Comparison of ENCODE assay signal across 8 cellular contexts in genomic region chr15:90219421-90220141, GRCh38. TPM values are rescaled to one million over a fixed set of nuclear protein-coding genes. Genes with fewer than 3 reads are reported as not detected.
DNase-seq lines count a peak whose midpoint lies in the region; ATAC-seq, FAIRE-seq and TF ChIP-seq lines count a peak whose summit lies in the region.

No MANE protein-coding gene starts in this region.

- peak; percentile 98 for ATAC-seq in CD8-positive, alpha-beta T cell
- no peak for ATAC-seq in GM21360 (IDR thresholded peaks at IDR 0.05; ENCODE audit: unreplicated experiment)

- no peaks in the 10 kb centered on the region for H3K9me3 Mint-ChIP-seq in CD8-positive, alpha-beta T cell

- intact Hi-C loops in CD8-positive, alpha-beta T cell (cut with DNase I, micrococcal nuclease) = loop anchor here (1.0 to 10.0 kb wide), 6 partner anchors 12 to 475 kb away; partner anchors contain the start of gene SEMA4B (in 1 of the 2)
- intact Hi-C loops in transverse colon (cut with DNase I; ENCODE audit: low total_unique reads) = loop anchor here (10.0 kb wide), 1 partner anchor 465 kb away; the partner anchor contains the start of gene MESP1

- no peak overlapping the region for H3K27ac Mint-ChIP-seq in CD8-positive, alpha-beta T cell

- no peak overlapping the region for H3K4me3 Mint-ChIP-seq in CD8-positive, alpha-beta T cell

- TF ChIP-seq POLR2A in transverse colon (IDR thresholded peaks at IDR 0.05) = no peak

- peaks cover 10% of the 10 kb centered on the region for H3K36me3 ChIP-seq in CD8-positive, alpha-beta T cell (ENCODE audit: insufficient read depth, low read length)
- H3K36me3 ChIP-seq in muscle layer of colon (ENCODE audit: insufficient read depth, low read length) (peaks cover 24% of the 10 kb centered on the region), transverse colon (peaks cover 0 to 23% (median 11%) of the 10 kb centered on the region in 4 donors), small intestine (ENCODE audit: control insufficient read depth in 2 of 2, insufficient read depth in 2 of 2, low read length in 2 of 2) (peaks cover 10 to 16% of the 10 kb centered on the region in 2 donors)

- no peak for TF ChIP-seq EP300 in transverse colon (IDR thresholded peaks at IDR 0.05; ENCODE audit: low read depth)

- no peak for FAIRE-seq in small intestine (lab: Jason Lieb, UNC)

- no peaks in the 10 kb centered on the region for H3K9me3 ChIP-seq in CD8-positive, alpha-beta T cell (ENCODE audit: low read length)
- H3K9me3 ChIP-seq in muscle layer of colon (ENCODE audit: low read length) (no peaks in the 10 kb centered on the region), transverse colon (no peaks in the 10 kb centered on the region), small intestine (ENCODE audit: control insufficient read depth, low read depth) (no peaks in the 10 kb centered on the region)

- DNase-seq in CD8-positive, alpha-beta T cell = peak; percentile 38 to 75 (median 60)
- DNase-seq in HuH-7 (ENCODE audit: low spot score) = peak; percentile 87
- peak; percentile 57 for DNase-seq in activated CD4-positive, CD25-positive, alpha-beta regulatory T cell treated with anti-CD3 and anti-CD28 coated beads, Interleukin-2, amount 50 U/mL, for 72 hours
- peak; percentile 62 for DNase-seq in dermis blood vessel endothelial cell
- peak; percentile 57 for DNase-seq in transverse colon
- no peak for DNase-seq in small intestine

- in situ Hi-C loops in transverse colon (cut with MboI; ENCODE audit: low pct_ligation_motif_present in 1 of 4, low pct_unique_long_range_greater_than_20kb in 1 of 4, low sequenced_read_pairs in 3 of 4) = loop anchor here in 2 of 4 donors (5.0 to 10.0 kb wide), 2 partner anchors 55 to 67 kb away; no protein-coding TSS in a partner anchor

- no peak overlapping the region for H3K27ac ChIP-seq in CD8-positive, alpha-beta T cell (ENCODE audit: low read depth, low read length)
- H3K27ac ChIP-seq in muscle layer of colon (ENCODE audit: low read depth, low read length) (peak overlapping the region; percentile 61), transverse colon (peak overlapping the region in 2 of 4 donors; percentile 36 to 53), small intestine (ENCODE audit: low read depth in 1 of 2, low read length in 1 of 2) (no peak overlapping the region)

- peak; percentile 68 for TF ChIP-seq CTCF in CD8-positive, alpha-beta T cell (IDR thresholded peaks at IDR 0.05)
- TF ChIP-seq CTCF in transverse colon (IDR thresholded peaks at IDR 0.05) = peak; percentile 61 to 70 (median 66)

- H3K4me3 ChIP-seq in CD8-positive, alpha-beta T cell (ENCODE audit: low read depth, low read length) = no peak overlapping the region
- H3K4me3 ChIP-seq in muscle layer of colon (ENCODE audit: low read depth in 1 of 2, low read length in 2 of 2) = no peak overlapping the region
- H3K4me3 ChIP-seq in transverse colon = no peak overlapping the region
- no peak overlapping the region for H3K4me3 ChIP-seq in small intestine (ENCODE audit: low read depth in 1 of 2, low read length in 2 of 2)

- H3K27me3 Mint-ChIP-seq in CD8-positive, alpha-beta T cell (ENCODE audit: low read depth) = no peaks in the 10 kb centered on the region

- H3K27me3 ChIP-seq in CD8-positive, alpha-beta T cell (ENCODE audit: insufficient read depth, low read length) = no peaks in the 10 kb centered on the region
- H3K27me3 ChIP-seq in muscle layer of colon (ENCODE audit: control insufficient read depth in 1 of 2, insufficient read depth in 2 of 2, low read length in 2 of 2) = no peaks in the 10 kb centered on the region
- H3K27me3 ChIP-seq in transverse colon = no peaks in the 10 kb centered on the region
- H3K27me3 ChIP-seq in small intestine (ENCODE audit: control insufficient read depth in 2 of 2, insufficient read depth in 2 of 2, low read length in 2 of 2) = no peaks in the 10 kb centered on the region

- H3K4me1 Mint-ChIP-seq in CD8-positive, alpha-beta T cell (ENCODE audit: low read depth) = peaks cover 9% of the 10 kb centered on the region

- 67% methylated on average over 17 of the region's 17 CpGs; no CpG with 5 or more reads in 1 of the 2 donors for WGBS in transverse colon (ENCODE audit: low coverage in 1 of 2), 2 donors
- WGBS in small intestine, 3 donors = 59 to 68% (median 67%) methylated on average over 16 to 17 of the region's 17 CpGs

- POLR2A ChIA-PET in CD8-positive, alpha-beta T cell (lab: Charles Lee) = no interaction called here

- no peak overlapping the region for H3K9ac ChIP-seq in muscle layer of colon (ENCODE audit: low read length)

- H3K36me3 Mint-ChIP-seq in CD8-positive, alpha-beta T cell = peaks cover 20% of the 10 kb centered on the region

- H3K4me1 ChIP-seq in CD8-positive, alpha-beta T cell (ENCODE audit: insufficient read depth, low read length) = peaks cover 7% of the 10 kb centered on the region
- H3K4me1 ChIP-seq in muscle layer of colon (ENCODE audit: insufficient read depth, low read length) = peaks cover 25% of the 10 kb centered on the region
- peaks cover 5 to 24% (median 8%) of the 10 kb centered on the region in 4 donors for H3K4me1 ChIP-seq in transverse colon
- H3K4me1 ChIP-seq in small intestine (ENCODE audit: control insufficient read depth in 2 of 2, insufficient read depth in 1 of 2, low read depth in 1 of 2, low read length in 1 of 2) = peaks cover 0 to 3% of the 10 kb centered on the region in 2 donors

- CTCF ChIA-PET in CD8-positive, alpha-beta T cell (lab: Charles Lee) = interaction anchor here (0.6 to 3.1 kb wide), 15 partner anchors 12 to 620 kb away, joined by 3 to 15 read pairs (median 3); partner anchors contain the start of genes CIB1, GDPGP1, SEMA4B and TTLL13

RNA-seq across cellular contexts. Expression of gene CIB1, which starts 14.2 kb away (rescaled TPM):
- 100 to 1,000 TPM; 251 to 268 TPM for total RNA-seq in CD8-positive, alpha-beta T cell
- total RNA-seq in dermis blood vessel endothelial cell (22.5 and 26.2 TPM in 2 replicates), transverse colon (100 to 1,000 TPM in 3 of 4 donors, 10 to 100 TPM in 1; 38.4 to 156 (median 131) TPM)
- polyA plus RNA-seq in small intestine = 100 to 1,000 TPM; 219 to 360 (median 356) TPM

RNA-seq across cellular contexts. Expression of gene GDPGP1, which starts 14.4 kb away (rescaled TPM):
- total RNA-seq in CD8-positive, alpha-beta T cell = 1 to 10 TPM; 4.4 to 7.1 TPM
- 11.7 and 13.6 TPM in 2 replicates for total RNA-seq in dermis blood vessel endothelial cell
- 10 to 100 TPM in 3 of 4 donors, 1 to 10 TPM in 1; 6.8 to 28.8 (median 21.3) TPM for total RNA-seq in transverse colon
- 1 to 10 TPM; 4.9 to 7.5 (median 5.6) TPM for polyA plus RNA-seq in small intestine

RNA-seq across cellular contexts. Expression of gene SEMA4B, which starts 18.5 kb away (rescaled TPM):
- 10 to 100 TPM in 1 of 2 experiments, 1 to 10 TPM in 1; 7.5 to 12.3 TPM for total RNA-seq in CD8-positive, alpha-beta T cell
- total RNA-seq in dermis blood vessel endothelial cell = 6.3 and 9.4 TPM in 2 replicates
- 100 to 1,000 TPM; 115 to 193 (median 134) TPM for total RNA-seq in transverse colon
- polyA plus RNA-seq in small intestine = 10 to 100 TPM; 26.2 to 37.9 (median 31.8) TPM

RNA-seq across cellular contexts. Expression of gene TTLL13, which starts 29.8 kb away (rescaled TPM):
- 1 to 10 TPM in 1 of 2 experiments, under 1 TPM in 1; 0.28 to 1.1 TPM for total RNA-seq in CD8-positive, alpha-beta T cell
- total RNA-seq in dermis blood vessel endothelial cell (0.09 and 0.17 TPM in 2 replicates), transverse colon (under 1 TPM in 1 of 4 donors, not detected in 3; 0.27 TPM)
- polyA plus RNA-seq in small intestine = under 1 TPM in 2 of 3 donors, not detected in 1; 0.07 to 0.45 TPM

RNA-seq across cellular contexts. Expression of gene NGRN, which starts 45.9 kb away (rescaled TPM):
- 10 to 100 TPM; 57.8 to 62.0 TPM for total RNA-seq in CD8-positive, alpha-beta T cell
- total RNA-seq in dermis blood vessel endothelial cell = 68.1 and 92.9 TPM in 2 replicates
- 10 to 100 TPM; 27.7 to 58.3 (median 44.5) TPM for total RNA-seq in transverse colon
- 10 to 100 TPM; 41.4 to 56.6 (median 43.2) TPM for polyA plus RNA-seq in small intestine

Comparison
In these comparisons a context has a peak if more than half of its experiments do, and no peak if none do; other contexts are left out.
1. RNA of gene SEMA4B, which starts 18.5 kb away (total RNA-seq): 115 to 193 TPM in transverse colon; 7.5 to 12.3 TPM in CD8-positive, alpha-beta T cell and 6.3 to 9.4 TPM in dermis blood vessel endothelial cell; every median in the first group is over 4 times any median in the second.